Comparison of ENCODE assay signal across 1 cellular context in the genomic region with DNA sequence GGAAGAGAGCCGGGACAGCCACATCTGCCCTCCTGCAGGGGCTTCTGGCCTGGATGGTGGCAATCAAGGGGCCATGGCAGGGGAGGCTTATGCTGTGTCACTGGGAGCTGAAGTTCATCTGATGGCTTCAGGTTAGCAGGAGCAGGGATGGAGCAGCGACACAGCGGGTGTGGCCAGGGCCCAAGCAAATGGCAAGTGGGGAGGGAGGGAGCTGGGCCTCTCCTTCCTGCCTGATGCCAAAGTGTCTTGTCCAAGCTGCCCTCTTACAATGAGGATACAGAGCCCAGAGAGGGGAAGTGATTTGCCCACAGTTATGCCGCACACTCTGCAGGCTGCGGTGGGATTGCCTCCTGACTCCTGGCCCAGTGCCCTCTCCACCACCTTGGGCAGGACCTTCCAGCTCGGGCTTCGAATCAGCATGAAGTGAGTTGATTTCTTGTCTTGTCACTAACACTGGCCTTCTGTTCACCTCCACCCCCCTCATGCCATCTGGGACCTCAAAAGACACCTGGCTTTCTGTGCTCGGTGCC.
TF ChIP-seq lines count a peak whose summit lies in the region.

No MANE protein-coding gene starts in this region.

TF ChIP-seq in K562, 482 proteins besides CTCF, POLR2A, EP300 and RAD21 (continued from another document):
- TF ChIP-seq, protein P1, sequence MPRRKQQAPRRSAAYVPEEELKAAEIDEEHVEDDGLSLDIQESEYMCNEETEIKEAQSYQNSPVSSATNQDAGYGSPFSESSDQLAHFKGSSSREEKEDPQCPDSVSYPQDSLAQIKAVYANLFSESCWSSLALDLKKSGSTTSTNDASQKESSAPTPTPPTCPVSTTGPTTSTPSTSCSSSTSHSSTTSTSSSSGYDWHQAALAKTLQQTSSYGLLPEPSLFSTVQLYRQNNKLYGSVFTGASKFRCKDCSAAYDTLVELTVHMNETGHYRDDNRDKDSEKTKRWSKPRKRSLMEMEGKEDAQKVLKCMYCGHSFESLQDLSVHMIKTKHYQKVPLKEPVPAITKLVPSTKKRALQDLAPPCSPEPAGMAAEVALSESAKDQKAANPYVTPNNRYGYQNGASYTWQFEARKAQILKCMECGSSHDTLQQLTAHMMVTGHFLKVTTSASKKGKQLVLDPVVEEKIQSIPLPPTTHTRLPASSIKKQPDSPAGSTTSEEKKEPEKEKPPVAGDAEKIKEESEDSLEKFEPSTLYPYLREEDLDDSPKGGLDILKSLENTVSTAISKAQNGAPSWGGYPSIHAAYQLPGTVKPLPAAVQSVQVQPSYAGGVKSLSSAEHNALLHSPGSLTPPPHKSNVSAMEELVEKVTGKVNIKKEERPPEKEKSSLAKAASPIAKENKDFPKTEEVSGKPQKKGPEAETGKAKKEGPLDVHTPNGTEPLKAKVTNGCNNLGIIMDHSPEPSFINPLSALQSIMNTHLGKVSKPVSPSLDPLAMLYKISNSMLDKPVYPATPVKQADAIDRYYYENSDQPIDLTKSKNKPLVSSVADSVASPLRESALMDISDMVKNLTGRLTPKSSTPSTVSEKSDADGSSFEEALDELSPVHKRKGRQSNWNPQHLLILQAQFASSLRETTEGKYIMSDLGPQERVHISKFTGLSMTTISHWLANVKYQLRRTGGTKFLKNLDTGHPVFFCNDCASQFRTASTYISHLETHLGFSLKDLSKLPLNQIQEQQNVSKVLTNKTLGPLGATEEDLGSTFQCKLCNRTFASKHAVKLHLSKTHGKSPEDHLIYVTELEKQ (CRISPR knock-in tag; IDR thresholded peaks at IDR 0.05) = no peak
- no peak for TF ChIP-seq ARID2 (IDR thresholded peaks at IDR 0.05)
- TF ChIP-seq, protein P2, sequence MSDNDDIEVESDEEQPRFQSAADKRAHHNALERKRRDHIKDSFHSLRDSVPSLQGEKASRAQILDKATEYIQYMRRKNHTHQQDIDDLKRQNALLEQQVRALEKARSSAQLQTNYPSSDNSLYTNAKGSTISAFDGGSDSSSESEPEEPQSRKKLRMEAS (CRISPR knock-in tag; IDR thresholded peaks at IDR 0.05) = no peak
- TF ChIP-seq, protein P3, sequence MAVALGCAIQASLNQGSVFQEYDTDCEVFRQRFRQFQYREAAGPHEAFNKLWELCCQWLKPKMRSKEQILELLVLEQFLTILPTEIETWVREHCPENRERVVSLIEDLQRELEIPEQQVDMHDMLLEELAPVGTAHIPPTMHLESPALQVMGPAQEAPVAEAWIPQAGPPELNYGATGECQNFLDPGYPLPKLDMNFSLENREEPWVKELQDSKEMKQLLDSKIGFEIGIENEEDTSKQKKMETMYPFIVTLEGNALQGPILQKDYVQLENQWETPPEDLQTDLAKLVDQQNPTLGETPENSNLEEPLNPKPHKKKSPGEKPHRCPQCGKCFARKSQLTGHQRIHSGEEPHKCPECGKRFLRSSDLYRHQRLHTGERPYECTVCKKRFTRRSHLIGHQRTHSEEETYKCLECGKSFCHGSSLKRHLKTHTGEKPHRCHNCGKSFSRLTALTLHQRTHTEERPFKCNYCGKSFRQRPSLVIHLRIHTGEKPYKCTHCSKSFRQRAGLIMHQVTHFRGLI (CRISPR knock-in tag; IDR thresholded peaks at IDR 0.05) = no peak
- TF ChIP-seq JUN (IDR thresholded peaks at IDR 0.05; ENCODE audit: borderline replicate concordance, low read depth, low read length) = no peak
- no peak for TF ChIP-seq JUN (CRISPR knock-in tag; IDR thresholded peaks at IDR 0.05; ENCODE audit: borderline replicate concordance)
TF ChIP-seq in K562: peak in this region for 0.
